ENCODE assay signal across 8 cellular contexts in the genomic region with DNA sequence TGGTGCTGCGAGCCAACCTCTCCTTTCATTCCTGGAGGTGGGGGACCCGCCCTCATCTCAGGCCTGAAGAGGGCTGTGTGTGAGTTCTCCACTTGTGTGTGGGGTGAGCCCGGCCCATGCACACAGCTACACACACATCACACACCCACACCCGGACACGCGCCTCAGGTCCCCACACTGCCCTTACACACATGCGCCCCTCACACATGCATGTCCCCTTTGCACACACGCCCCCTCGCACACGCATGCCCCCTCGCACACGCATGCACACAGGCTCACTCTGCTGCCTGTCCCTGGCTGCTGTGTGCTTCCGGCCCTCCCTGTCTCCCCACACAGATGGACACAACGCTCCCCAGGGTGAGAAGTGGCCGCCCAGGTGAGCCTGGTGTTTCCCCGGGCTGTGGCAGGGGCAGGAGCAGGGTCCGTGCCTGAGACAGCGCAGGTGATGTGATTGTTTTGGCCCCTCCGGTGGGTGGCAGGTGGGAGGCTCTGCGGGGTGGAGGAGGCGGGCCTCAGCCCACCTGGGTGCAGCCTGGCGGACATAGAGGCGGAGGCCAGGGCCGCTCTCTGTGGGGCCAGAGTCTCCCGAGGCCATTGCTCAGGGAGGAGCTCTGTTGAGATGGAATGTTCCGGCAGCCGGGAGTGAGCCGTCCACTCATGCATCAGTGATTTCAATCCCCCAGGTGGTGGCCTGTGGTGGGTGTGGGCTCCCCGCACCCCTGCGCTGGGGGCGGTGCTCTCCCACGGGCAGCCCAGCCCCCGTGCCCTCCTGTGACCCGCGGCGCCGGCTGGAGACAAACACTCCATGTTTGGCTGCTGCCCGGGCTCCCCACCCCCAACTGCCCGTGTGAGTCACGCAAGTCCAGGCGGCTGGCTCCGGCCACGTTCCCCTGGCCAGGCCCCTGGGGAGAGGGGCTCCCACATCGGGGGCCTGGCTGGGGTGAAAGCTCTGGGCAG. TPM values are rescaled to one million over a fixed set of nuclear protein-coding genes. Genes with fewer than 3 reads are reported as not detected.
DNase-seq lines count a peak whose midpoint lies in the region; ATAC-seq, FAIRE-seq and TF ChIP-seq lines count a peak whose summit lies in the region.

No MANE protein-coding gene starts in this region.

- H3K4me3 ChIP-seq in adipocyte (ENCODE audit: low read length) (peak overlapping the region; percentile 41), right cardiac atrium (ENCODE audit: low read length) (no peak overlapping the region), sigmoid colon (peak overlapping the region in 3 of 4 donors; percentile 13 to 29 (median 27))

- H3K36me3 ChIP-seq in adipocyte (ENCODE audit: control insufficient read depth, insufficient read depth, low read length, severe bottlenecking) = no peaks in the 10 kb centered on the region
- H3K36me3 ChIP-seq in sigmoid colon = peaks cover 0 to 9% (median 2%) of the 10 kb centered on the region in 4 donors

- in situ Hi-C loops in GM13976 (cut with MboI; ENCODE audit: low sequenced_read_pairs, unreplicated experiment) = no loop called here

- no peak for TF ChIP-seq CTCF in sigmoid colon (IDR thresholded peaks at IDR 0.05)
- no peak for TF ChIP-seq CTCF in GM13976 (IDR thresholded peaks at IDR 0.05; ENCODE audit: borderline replicate concordance, control extremely low read depth, extremely low read depth, insufficient read depth, missing control alignments)

- 47% methylated on average over 44 of the region's 44 CpGs for WGBS in right cardiac atrium
- WGBS in sigmoid colon, 2 donors = 34 to 53% methylated on average over 44 of the region's 44 CpGs

- no peaks in the 10 kb centered on the region for H3K27me3 ChIP-seq in adipocyte (replicated peaks; ENCODE audit: control insufficient read depth, insufficient read depth, low read length)
- no peaks in the 10 kb centered on the region for H3K27me3 ChIP-seq in right cardiac atrium (ENCODE audit: control insufficient read depth, insufficient read depth)
- H3K27me3 ChIP-seq in sigmoid colon = no peaks in the 10 kb centered on the region

- DNase-seq in GM12891 (ENCODE audit: insufficient read length, low spot score) (no peak), adipocyte (ENCODE audit: low read depth) (peak; percentile 88), right cardiac atrium (peak; percentile 76 to 92 (median 90)), sigmoid colon (peak; percentile 94), AML-193 (lab: John Stamatoyannopoulos, UW) (no peak), NOMO-1 (lab: John Stamatoyannopoulos, UW; ENCODE audit: unreplicated experiment in 2 of 2) (no peak), GM13976 (ENCODE audit: low spot score) (no peak)

- H3K27ac ChIP-seq in right cardiac atrium (ENCODE audit: low read length) = no peak overlapping the region
- peak overlapping the region; percentile 89 to 98 (median 96) for H3K27ac ChIP-seq in sigmoid colon

- peak in 2 of 4 donors; percentile 60 to 68 for TF ChIP-seq EP300 in sigmoid colon (IDR thresholded peaks at IDR 0.05)

- ATAC-seq in right cardiac atrium = peak; percentile 73 to 75
- no peak for ATAC-seq in GM21390 (IDR thresholded peaks at IDR 0.05; ENCODE audit: unreplicated experiment)

- H3K4me1 ChIP-seq in adipocyte (ENCODE audit: control insufficient read depth, insufficient read depth, low read length) (peaks cover 23% of the 10 kb centered on the region), right cardiac atrium (ENCODE audit: control insufficient read depth, insufficient read depth, low read length) (no peaks in the 10 kb centered on the region), sigmoid colon (peaks cover 0 to 85% (median 83%) of the 10 kb centered on the region in 4 donors)

- no peak overlapping the region for H3K9ac ChIP-seq in adipocyte (ENCODE audit: low read length)

- FAIRE-seq in GM12891 (lab: Jason Lieb, UNC) = no peak

- H3K9me3 ChIP-seq in adipocyte (ENCODE audit: control insufficient read depth, low read length) = no peaks in the 10 kb centered on the region
- no peaks in the 10 kb centered on the region for H3K9me3 ChIP-seq in right cardiac atrium (ENCODE audit: control insufficient read depth, low read length)
- no peaks in the 10 kb centered on the region for H3K9me3 ChIP-seq in sigmoid colon

- TF ChIP-seq POLR2A in GM12891 (IDR thresholded peaks at IDR 0.05; ENCODE audit: low read depth, low read length) = no peak
- TF ChIP-seq POLR2A in sigmoid colon (IDR thresholded peaks at IDR 0.05) = peak in 1 of 2 donors; percentile 15

- intact Hi-C loops in right cardiac atrium (cut with DNase I) = no loop called here
- intact Hi-C loops in sigmoid colon (cut with DNase I) = loop anchor here (1.0 kb wide), 1 partner anchor 29 kb away; a partner anchor contains a TSS

TF ChIP-seq in GM12891, 5 proteins besides CTCF, POLR2A, EP300 and RAD21:
- TF ChIP-seq POLR2AphosphoS5 (IDR thresholded peaks at IDR 0.05; ENCODE audit: low read depth, low read length) = no peak
- TF ChIP-seq PAX5 (IDR thresholded peaks at IDR 0.05; ENCODE audit: insufficient read depth, low read length, severe bottlenecking) = no peak
- TF ChIP-seq POU2F2 (IDR thresholded peaks at IDR 0.05; ENCODE audit: low read depth, low read length) = peak; percentile 43; the same call in 1 of the 2 replicates

RNA-seq across cellular contexts. Expression of a gene that starts 29.1 kb away (rescaled TPM):
- 0.14 TPM for polyA plus RNA-seq in GM12891 (2012; ENCODE audit: low read depth, missing spikeins)
- total RNA-seq in right cardiac atrium (1 to 10 TPM; 4.2 to 7.8 (median 6.0) TPM), sigmoid colon (100 to 1,000 TPM in 2 of 4 donors, 10 to 100 TPM in 2; 37.0 to 181 (median 127) TPM)
- polyA plus RNA-seq in right cardiac atrium (7.5 TPM), sigmoid colon (10 to 100 TPM in 1 of 3 donors, 1 to 10 TPM in 1, under 1 TPM in 1; 0.46 to 10.1 (median 1.8) TPM)

RNA-seq across cellular contexts. Expression of a gene that starts 43.1 kb away (rescaled TPM):
- not detected for polyA plus RNA-seq in GM12891 (2012; ENCODE audit: low read depth, missing spikeins)
- total RNA-seq in right cardiac atrium (under 1 TPM in 1 of 4 donors, not detected in 3; 0.21 TPM), sigmoid colon (1 to 10 TPM in 1 of 4 donors, not detected in 3; 1.4 TPM)
- polyA plus RNA-seq in right cardiac atrium (not detected), sigmoid colon (10 to 100 TPM; 21.5 to 73.9 (median 59.9) TPM)

RNA-seq across cellular contexts. Expression of a gene that starts 48.0 kb away (rescaled TPM):
- not detected for polyA plus RNA-seq in GM12891 (2012; ENCODE audit: low read depth, missing spikeins)
- total RNA-seq in right cardiac atrium (1 to 10 TPM in 3 of 4 donors, not detected in 1; 3.7 to 7.1 (median 6.7) TPM), sigmoid colon (100 to 1,000 TPM in 1 of 4 donors, 10 to 100 TPM in 3; 12.2 to 182 (median 17.6) TPM)
- polyA plus RNA-seq in right cardiac atrium (1.8 TPM), sigmoid colon (10 to 100 TPM in 2 of 3 donors, 1 to 10 TPM in 1; 7.9 to 27.6 (median 11.0) TPM)

RNA-seq across cellular contexts. Expression of a gene that starts 58.5 kb away (rescaled TPM):
- not detected for polyA plus RNA-seq in GM12891 (2012; ENCODE audit: low read depth, missing spikeins)
- 1 to 10 TPM; 1.6 to 8.3 (median 4.7) TPM for total RNA-seq in right cardiac atrium
- 1.2 TPM for polyA plus RNA-seq in right cardiac atrium
- total RNA-seq in sigmoid colon = 100 to 1,000 TPM in 1 of 4 donors, 10 to 100 TPM in 3; 10.2 to 118 (median 17.3) TPM
- polyA plus RNA-seq in sigmoid colon = 10 to 100 TPM in 1 of 3 donors, 1 to 10 TPM in 2; 5.1 to 25.2 (median 8.9) TPM

Comparison
In these comparisons a context has a peak if more than half of its experiments do, and no peak if none do; other contexts are left out.
1. DNase-seq: peak in adipocyte (single experiment), right cardiac atrium (3 of 3) and sigmoid colon (single experiment); none in GM12891 (single experiment), AML-193 (0 of 2), NOMO-1 (0 of 2) and GM13976 (single experiment).
2. RNA of a gene that starts 29.1 kb away (total RNA-seq): 37.0 to 181 TPM in sigmoid colon; 4.2 to 7.8 TPM in right cardiac atrium; every median in the first group is over 4 times any median in the second.